25 cellular contexts compared by ENCODE assay signal in genomic region chr7:87766827-87767226, GRCh38.
DNase-seq lines count a peak whose midpoint lies in the region; ATAC-seq, FAIRE-seq and TF ChIP-seq lines count a peak whose summit lies in the region.
"Had no signal": no experiment of that assay in that cellular context is flagged by ENCODE, and none has a peak within 500 bp of the region (broad histone marks: within the 10 kb centered on the region; RNA-seq: fewer than 3 reads in every experiment).

No MANE protein-coding gene starts in this region.

- no peak overlapping the region for H3K9ac ChIP-seq in HepG2 (ENCODE audit: insufficient read depth, low read depth, low read length)
- no peak overlapping the region for H3K9ac ChIP-seq in K562 (ENCODE audit: insufficient read depth in 1 of 2, low read depth in 2 of 2, low read length in 2 of 2)
- H3K9ac ChIP-seq: BLaER1 had no signal

- BruUV-seq in HepG2 (replicated peaks; lab: Mats Ljungman, UMichigan) (no TSS peak), K562 (replicated peaks; lab: Mats Ljungman, UMichigan) (no TSS peak)

- H3K9me1 ChIP-seq in K562 (ENCODE audit: control insufficient read depth, insufficient read depth, low read length): no peaks in the 10 kb centered on the region

- in situ Hi-C loops in HepG2 (cut with HindIII; ENCODE audit: extremely low pct_ligation_motif_present, low pct_unique_long_range_greater_than_20kb) (no loop called here), K562 (cut with MboI) (no loop called here), GM13977 (cut with MboI; ENCODE audit: low pct_unique_long_range_greater_than_20kb, low sequenced_read_pairs, unreplicated experiment) (no loop called here)

- H4K20me1 ChIP-seq in HepG2 (ENCODE audit: insufficient read depth, low read length) (no peaks in the 10 kb centered on the region), K562 (replicated peaks; ENCODE audit: control insufficient read depth, insufficient read depth, low read length) (no peaks in the 10 kb centered on the region)
- H4K20me1 ChIP-seq: BLaER1 had no signal

- TF ChIP-seq RAD21 in HepG2 (CRISPR knock-in tag; IDR thresholded peaks at IDR 0.05): no peak
- no peak for TF ChIP-seq RAD21 in K562 (CRISPR knock-in tag; conservative IDR thresholded peaks at IDR 0.05 in 1 of 2, IDR thresholded peaks at IDR 0.05 in 1 of 2)

- POLR2A ChIA-PET in HepG2 (lab: Yijun Ruan, JAX) (no interaction called here), K562 (lab: Yijun Ruan, JAX) (no interaction called here)

- peaks cover 18% of the 10 kb centered on the region; the same call in 1 of the 2 replicates for H3K9me3 ChIP-seq in HepG2 (ENCODE audit: low read length)
- H3K9me3 ChIP-seq in right lobe of liver: no peaks in the 10 kb centered on the region
- no peaks in the 10 kb centered on the region for H3K9me3 ChIP-seq in K562 (replicated peaks; ENCODE audit: control insufficient read depth, insufficient read depth, low read depth, low read length)
- H3K9me3 ChIP-seq: BE2C had no signal

- H3K4me1 ChIP-seq in HepG2 (ENCODE audit: insufficient read depth, low read length) (no peaks in the 10 kb centered on the region), right lobe of liver (no peaks in the 10 kb centered on the region), K562 (replicated peaks in 1 of 2; ENCODE audit: control insufficient read depth in 2 of 2, insufficient read depth in 2 of 2, low read length in 2 of 2) (no peaks in the 10 kb centered on the region)
- H3K4me1 ChIP-seq: BE2C, BLaER1 had no signal

- TF ChIP-seq CTCF in HepG2 (CRISPR knock-in tag; IDR thresholded peaks at IDR 0.05): no peak
- TF ChIP-seq CTCF in right lobe of liver (IDR thresholded peaks at IDR 0.05): no peak
- no peak for TF ChIP-seq CTCF in K562 (IDR thresholded peaks at IDR 0.05 in 2 of 3, conservative IDR thresholded peaks at IDR 0.05 in 1 of 3; ENCODE audit: insufficient read depth in 2 of 3, low read depth in 1 of 3, low read length in 3 of 3)
- TF ChIP-seq CTCF in GM13977 (IDR thresholded peaks at IDR 0.05; ENCODE audit: extremely low read depth, insufficient read depth, missing control alignments): no peak

- H3K4me3 ChIP-seq in HepG2 (replicated peaks in 1 of 3; ENCODE audit: insufficient read depth in 1 of 3, low read depth in 2 of 3, low read length in 3 of 3) (no peak overlapping the region), right lobe of liver (no peak overlapping the region), K562 (no peak overlapping the region)
- H3K4me3 ChIP-seq: BLaER1, GM12878 had no signal

- CTCF ChIA-PET in HepG2 (lab: Yijun Ruan, JAX; ENCODE audit: low intra/inter-chr PET ratio, low total read pairs) (no interaction called here), K562 (lab: Yijun Ruan, JAX; ENCODE audit: low intra/inter-chr PET ratio) (no interaction called here)

- TF ChIP-seq POLR2A in HepG2 (IDR thresholded peaks at IDR 0.05; ENCODE audit: insufficient read depth in 1 of 2, low read depth in 2 of 2, low read length in 2 of 2) (no peak), right lobe of liver (IDR thresholded peaks at IDR 0.05) (no peak), K562 (conservative IDR thresholded peaks at IDR 0.05) (no peak)

- ATAC-seq in HepG2: no peak
- ATAC-seq in right lobe of liver: no peak
- ATAC-seq in K562: no peak
- ATAC-seq: GM12878 had no signal

- TF ChIP-seq EP300 in HepG2 (IDR thresholded peaks at IDR 0.05; ENCODE audit: low read depth in 2 of 2, low read length in 2 of 2): no peak
- no peak for TF ChIP-seq EP300 in HepG2 (CRISPR knock-in tag; IDR thresholded peaks at IDR 0.05; ENCODE audit: borderline replicate concordance)
- no peak for TF ChIP-seq EP300 in K562 (IDR thresholded peaks at IDR 0.05; ENCODE audit: low read length)

- no peak for DNase-seq in HepG2 (ENCODE audit: low spot score)
- no peak for DNase-seq in right lobe of liver
- DNase-seq in K562 (ENCODE audit: extremely low read depth in 1 of 4, low spot score in 3 of 4): no peak
- DNase-seq in GM13977 (ENCODE audit: low spot score): no peak
- DNase-seq in superior temporal gyrus (ENCODE audit: extremely low spot score): no peak
- DNase-seq: 8988T; ACHN; BE2C; C1 segment of cervical spinal cord; CD4-positive, alpha-beta memory T cell; CD4-positive, CD25-positive, alpha-beta regulatory T cell; CD8-positive, alpha-beta memory T cell; COR-L47; DMS 273 treated with DMSO at 0.1 percent for 48 hours; DMS153; DMS53; DMS79; DND-41; EL; GDM1 had no signal

- FAIRE-seq in HepG2 (lab: Jason Lieb, UNC) (no peak), K562 (lab: Jason Lieb, UNC) (no peak)
- FAIRE-seq: A204.1, GM12878, GM12892, GM19239 had no signal

- H3K27me3 ChIP-seq in HepG2 (ENCODE audit: control insufficient read depth in 1 of 2, insufficient read depth in 2 of 2, low read length in 2 of 2) (no peaks in the 10 kb centered on the region), right lobe of liver (no peaks in the 10 kb centered on the region), K562 (ENCODE audit: control insufficient read depth in 2 of 2, insufficient read depth in 2 of 2, low read length in 2 of 2) (no peaks in the 10 kb centered on the region)
- H3K27me3 ChIP-seq: BE2C, BLaER1 had no signal

- H3K27ac ChIP-seq in HepG2 (ENCODE audit: extremely low read length, insufficient read depth, low read length): no peak overlapping the region
- no peak overlapping the region for H3K27ac ChIP-seq in right lobe of liver
- no peak overlapping the region for H3K27ac ChIP-seq in K562 (ENCODE audit: extremely low read depth, low read depth, low read length)
- H3K27ac ChIP-seq: BLaER1 had no signal

- H2AFZ ChIP-seq in HepG2 (ENCODE audit: low read length) (no peak overlapping the region), K562 (ENCODE audit: low read depth, low read length) (no peak overlapping the region)

- no peak overlapping the region for H3K4me2 ChIP-seq in HepG2 (ENCODE audit: low read depth, low read length)
- H3K4me2 ChIP-seq in K562 (ENCODE audit: insufficient read depth, low read length): no peak overlapping the region
- H3K4me2 ChIP-seq: BLaER1 had no signal

- 0% methylated on average over 1 of the region's 1 CpG for WGBS in HepG2 (ENCODE audit: low lambda C conversion rate)
- WGBS in right lobe of liver (ENCODE audit: insufficient coverage, low coverage, low lambda C conversion rate, missing lambda C conversion rate): 42% methylated on average over 1 of the region's 1 CpG
- 0% methylated on average over 1 of the region's 1 CpG for WGBS in K562 (ENCODE audit: insufficient coverage, low coverage, missing lambda C conversion rate)

- H3K79me2 ChIP-seq in HepG2 (ENCODE audit: insufficient read depth, low read length): no peaks in the 10 kb centered on the region
- H3K79me2 ChIP-seq in K562 (ENCODE audit: control insufficient read depth, insufficient read depth, low read length): no peaks in the 10 kb centered on the region

- intact Hi-C loops in HepG2 (cut with micrococcal nuclease; ENCODE audit: unreplicated experiment): no loop called here
- intact Hi-C loops in right lobe of liver (cut with DNase I): no loop called here
- intact Hi-C loops in K562 (cut with micrococcal nuclease): no loop called here

- H3K36me3 ChIP-seq in HepG2 (replicated peaks in 1 of 2; ENCODE audit: control insufficient read depth in 1 of 2, insufficient read depth in 2 of 2, low read length in 2 of 2) (no peaks in the 10 kb centered on the region), right lobe of liver (no peaks in the 10 kb centered on the region), K562 (ENCODE audit: control insufficient read depth, insufficient read depth, low read length) (no peaks in the 10 kb centered on the region)
- H3K36me3 ChIP-seq: BE2C, BLaER1 had no signal

TF ChIP-seq in HepG2, 621 proteins besides CTCF, POLR2A, EP300 and RAD21:
- TF ChIP-seq ZNF160 (CRISPR knock-in tag; IDR thresholded peaks at IDR 0.05) (peak; percentile 89; the same call in 1 of the 2 replicates), TAF15 (IDR thresholded peaks at IDR 0.05; ENCODE audit: low read depth, low read length, poor library complexity, severe bottlenecking) (no peak), ZMYM4 (CRISPR knock-in tag; IDR thresholded peaks at IDR 0.05) (no peak)

TF ChIP-seq in K562, 482 proteins besides CTCF, POLR2A, EP300 and RAD21 (continues in another document):
- TF ChIP-seq GMEB1 (CRISPR knock-in tag; IDR thresholded peaks at IDR 0.05): no peak
- no peak for TF ChIP-seq IRF9 (tag; IDR thresholded peaks at IDR 0.05)
- no peak for TF ChIP-seq SMARCA4 (IDR thresholded peaks at IDR 0.05)
- TF ChIP-seq THAP7 (CRISPR knock-in tag; IDR thresholded peaks at IDR 0.05): no peak
- no peak for TF ChIP-seq MXI1 (IDR thresholded peaks at IDR 0.05; ENCODE audit: low read depth, low read length)
- TF ChIP-seq ZNF445 (CRISPR knock-in tag; IDR thresholded peaks at IDR 0.05; ENCODE audit: low read depth): no peak
- no peak for TF ChIP-seq PTTG1 (tag; IDR thresholded peaks at IDR 0.05; ENCODE audit: low read depth)
- TF ChIP-seq CXXC5 (CRISPR knock-in tag; IDR thresholded peaks at IDR 0.05): no peak
- TF ChIP-seq COPS2 (conservative IDR thresholded peaks at IDR 0.05): no peak

Comparison
In these comparisons a context has a peak if more than half of its experiments do, and no peak if none do; other contexts are left out.
1. Of the 241 proteins assayed by ChIP-seq in both HepG2 and K562: peak only in HepG2: none; only in K562: ZNF280B; in both: none; in neither: 240.